In genomic region chr22:21045585-21046294, GRCh38 we compare ENCODE assay signal across 8 cellular contexts. TPM values are rescaled to one million over a fixed set of nuclear protein-coding genes. Genes with fewer than 3 reads are reported as not detected.
DNase-seq lines count a peak whose midpoint lies in the region; ATAC-seq, FAIRE-seq and TF ChIP-seq lines count a peak whose summit lies in the region.

Gene LRRC74B (plus strand): TSS chr22:21045946. CDS start chr22:21045987, 41 bp downstream.

- DNase-seq in NCI-H2227 treated with DMSO at 0.1 percent for 48 hours (lab: John Stamatoyannopoulos, UW) (peak; percentile 94), chondrocyte (ENCODE audit: low spot score) (no peak), keratinocyte (ENCODE audit: low read depth, low spot score) (no peak), Kasumi-1 (lab: John Stamatoyannopoulos, UW) (no peak)
- DNase-seq in activated CD4-positive, alpha-beta T cell treated with anti-CD3 and anti-CD28 coated beads for 1 hour = peak; percentile 50
- peak; percentile 48 to 72 (median 56) for DNase-seq in stimulated activated CD4-positive, alpha-beta T cell treated with anti-CD3 and anti-CD28 coated beads, Interleukin-12 subunit alpha, Interleukin-12 subunit beta, amount 100 ng/mL, for 48 hours (ENCODE audit: low read depth in 2 of 3, low spot score in 1 of 3)

- no peaks in the 10 kb centered on the region for H3K27me3 Mint-ChIP-seq in chondrocyte (ENCODE audit: low read depth)

- peak; percentile 13 for FAIRE-seq in keratinocyte (lab: Jason Lieb, UNC)

- H3K27ac Mint-ChIP-seq in chondrocyte (ENCODE audit: unreplicated experiment) = peak within 1 kb of the TSS; percentile 99

- no peak within 1 kb of the TSS for H3K27ac ChIP-seq in keratinocyte (ENCODE audit: control insufficient read depth, insufficient read depth, low read length)

- H3K4me1 ChIP-seq in keratinocyte (ENCODE audit: control insufficient read depth, extremely low read depth, insufficient read depth, low read length) = peaks cover 18% of the 10 kb centered on the region

- dilution Hi-C loops in keratinocyte (cut with MboI; ENCODE audit: extremely low pct_ligation_motif_present, low sequenced_read_pairs) = no loop called here

- no peaks in the 10 kb centered on the region for H3K9me3 ChIP-seq in keratinocyte (ENCODE audit: control insufficient read depth, low read depth, low read length)

- no peaks in the 10 kb centered on the region for H3K36me3 Mint-ChIP-seq in chondrocyte (ENCODE audit: low read depth)

- H3K4me3 ChIP-seq in GM12875 (ENCODE audit: low read depth, low read length) (peak within 1 kb of the TSS; percentile 28), keratinocyte (ENCODE audit: control insufficient read depth in 2 of 3, extremely low read depth in 1 of 3, insufficient read depth in 2 of 3, low read depth in 1 of 3, low read length in 3 of 3) (peak within 1 kb of the TSS; percentile 21 to 59 (median 44))

- H3K4me3 Mint-ChIP-seq in chondrocyte (ENCODE audit: unreplicated experiment) = peak within 1 kb of the TSS; percentile 86

- H3K79me2 ChIP-seq in keratinocyte (ENCODE audit: control insufficient read depth, insufficient read depth, low read length) = no peaks in the 10 kb centered on the region

- H3K9ac ChIP-seq in keratinocyte (ENCODE audit: control insufficient read depth, extremely low read depth, insufficient read depth, low read length) = peak within 1 kb of the TSS; percentile 34

- no peaks in the 10 kb centered on the region for H3K36me3 ChIP-seq in keratinocyte (ENCODE audit: control insufficient read depth in 2 of 2, extremely low read depth in 1 of 2, insufficient read depth in 2 of 2, low read length in 2 of 2)

- H3K4me1 Mint-ChIP-seq in chondrocyte (ENCODE audit: low read depth) = peaks cover 40% of the 10 kb centered on the region

- no peaks in the 10 kb centered on the region for H3K27me3 ChIP-seq in keratinocyte (ENCODE audit: control insufficient read depth, extremely low read depth, insufficient read depth, low read length)

- H2AFZ ChIP-seq in keratinocyte (ENCODE audit: control insufficient read depth, low read length) = peak within 1 kb of the TSS; percentile 82

- peak within 1 kb of the TSS; percentile 83 for H3K4me2 ChIP-seq in keratinocyte (ENCODE audit: control insufficient read depth, extremely low read depth, insufficient read depth, low read depth, low read length)

- no peaks in the 10 kb centered on the region for H3K9me3 Mint-ChIP-seq in chondrocyte (ENCODE audit: low read depth)

- H4K20me1 ChIP-seq in keratinocyte (ENCODE audit: control insufficient read depth, extremely low read depth, insufficient read depth, low read length) = no peaks in the 10 kb centered on the region

- H3K9me1 ChIP-seq in keratinocyte (ENCODE audit: control insufficient read depth, extremely low read depth, insufficient read depth, low read length) = no peaks in the 10 kb centered on the region

- ATAC-seq in HG03095 (IDR thresholded peaks at IDR 0.05; ENCODE audit: unreplicated experiment) = peak; percentile 78

- no peak for TF ChIP-seq CTCF in GM12875 (IDR thresholded peaks at IDR 0.05; ENCODE audit: borderline replicate concordance, insufficient read depth, low read depth, low read length)
- no peak for TF ChIP-seq CTCF in chondrocyte (IDR thresholded peaks at IDR 0.05)
- no peak for TF ChIP-seq CTCF in keratinocyte (optimal IDR thresholded peaks at IDR 0.05 in 1 of 3, IDR thresholded peaks at IDR 0.05 in 1 of 3, conservative IDR thresholded peaks at IDR 0.05 in 1 of 3; ENCODE audit: extremely low read depth in 1 of 3, insufficient read depth in 2 of 3, low read length in 3 of 3)

RNA-seq across cellular contexts. Expression of gene LRRC74B, which starts in this region (rescaled TPM):
- total RNA-seq in chondrocyte = not detected in 3 replicates
- polyA plus RNA-seq in keratinocyte = 0.03 TPM in 1 of 3 replicates, not detected in the others
- not detected for polyA plus RNA-seq in keratinocyte (2011; ENCODE audit: low read depth)
- polyA plus RNA-seq in keratinocyte (2011; cell fraction: cytosol; rRNA removed) = not detected in 2 replicates
- polyA plus RNA-seq in keratinocyte (2011; cell fraction: nucleus; rRNA removed) = 0.03 TPM in 1 of 2 replicates, not detected in the other
- 0.21 TPM in 1 of 2 replicates, not detected in the other for polyA plus RNA-seq in keratinocyte (2012; ENCODE audit: low replicate concordance)
- not detected in 3 replicates for polyA minus RNA-seq in keratinocyte
- polyA minus RNA-seq in keratinocyte (2011; cell fraction: cytosol; rRNA and poly(A)+ RNA removed) = not detected
- polyA minus RNA-seq in keratinocyte (2011; cell fraction: nucleus; rRNA and poly(A)+ RNA removed) = not detected in 2 replicates

Comparison
In these comparisons a context has a peak if more than half of its experiments do, and no peak if none do; other contexts are left out.
1. DNase-seq: peak in NCI-H2227 treated with DMSO at 0.1 percent for 48 hours (single experiment), activated CD4-positive, alpha-beta T cell treated with anti-CD3 and anti-CD28 coated beads for 1 hour (single experiment) and stimulated activated CD4-positive, alpha-beta T cell treated with anti-CD3 and anti-CD28 coated beads, Interleukin-12 subunit alpha, Interleukin-12 subunit beta, amount 100 ng/mL, for 48 hours (3 of 3); none in chondrocyte (single experiment), keratinocyte (single experiment) and Kasumi-1 (0 of 2).